1 cellular context compared by ENCODE assay signal in genomic region chr17:67440311-67441051, GRCh38.
TF ChIP-seq lines count a peak whose summit lies in the region.

No MANE protein-coding gene starts in this region.

TF ChIP-seq in GM12878, 131 proteins besides CTCF, POLR2A, EP300 and RAD21 (continued from another document):
- TF ChIP-seq E2F8 (IDR thresholded peaks at IDR 0.05; ENCODE audit: low read depth, partially characterized antibody) (no peak), EZH2 (IDR thresholded peaks at IDR 0.05; ENCODE audit: borderline replicate concordance, control insufficient read depth, low read depth, low read length) (no peak), ZNF592 (IDR thresholded peaks at IDR 0.05) (no peak), POU2F2 (IDR thresholded peaks at IDR 0.05; ENCODE audit: borderline replicate concordance, low read depth, low read length) (no peak), HDAC2 (IDR thresholded peaks at IDR 0.05) (no peak), CUX1 (IDR thresholded peaks at IDR 0.05; ENCODE audit: insufficient replicate concordance, low read depth, low read length) (no peak), CBFB (IDR thresholded peaks at IDR 0.05; ENCODE audit: low read depth) (no peak), SMAD5 (IDR thresholded peaks at IDR 0.05; ENCODE audit: low read depth) (no peak), LARP7 (IDR thresholded peaks at IDR 0.05) (no peak)
